Comparison of ENCODE assay signal across 30 cellular contexts in genomic region chr16:65254144-65254543, GRCh38.
"Had no signal": no experiment of that assay in that cellular context is flagged by ENCODE, and none has a peak within 500 bp of the region (broad histone marks: within the 10 kb centered on the region; RNA-seq: fewer than 3 reads in every experiment).

No MANE protein-coding gene starts in this region.

- H3K27ac ChIP-seq: adrenal gland, body of pancreas, esophagus squamous epithelium, foreskin keratinocyte, gastrocnemius medialis, heart left ventricle, WERI-Rb-1 had no signal

- H3K36me3 ChIP-seq: adrenal gland, esophagus squamous epithelium, gastrocnemius medialis, heart left ventricle, WERI-Rb-1 had no signal

- H3K9me3 ChIP-seq: adrenal gland, body of pancreas, esophagus squamous epithelium, gastrocnemius medialis, heart left ventricle had no signal

- ATAC-seq: activated CD4-positive, CD25-positive, alpha-beta regulatory T cell treated with anti-CD3 and anti-CD28 coated beads, Interleukin-2, amount 50 U/mL, for 24 hours; activated CD8-positive, alpha-beta memory T cell treated with anti-CD3 and anti-CD28 coated beads, Interleukin-2, amount 10 ng/mL, durations not matched to agents 7 days and 5 days; activated CD8-positive, alpha-beta T cell treated with anti-CD3 and anti-CD28 coated beads, Interleukin-2, amount 10 ng/mL, durations not matched to agents 7 days and 5 days; activated naive CD8-positive, alpha-beta T cell treated with anti-CD3 and anti-CD28 coated beads, Interleukin-2, amount 50 U/mL, for 24 hours; body of pancreas; effector memory CD8-positive, alpha-beta T cell; foreskin keratinocyte; gastrocnemius medialis; T-helper 17 cell had no signal

- H3K27me3 ChIP-seq: adrenal gland, body of pancreas, esophagus squamous epithelium, foreskin keratinocyte, gastrocnemius medialis, heart left ventricle had no signal

- DNase-seq: activated B cell treated with CpG ODN at 0.5 μM for 24 hours; activated CD4-positive, alpha-beta memory T cell treated with anti-CD3 and anti-CD28 coated beads for 36 hours; activated CD4-positive, alpha-beta T cell treated with anti-CD3 and anti-CD28 coated beads, Interleukin-2, amount 10 ng/mL, durations not matched to agents 24 days and 14 days; activated CD8-positive, alpha-beta memory T cell treated with anti-CD3 and anti-CD28 coated beads, Interleukin-2, amount 10 ng/mL, durations not matched to agents 7 days and 5 days; activated CD8-positive, alpha-beta memory T cell treated with anti-CD3 and anti-CD28 coated beads, Interleukin-2, amount 50 U/mL, for 4 hours; activated CD8-positive, alpha-beta T cell treated with anti-CD3 and anti-CD28 coated beads, Interleukin-2, amount 10 ng/mL, durations not matched to agents 7 days and 5 days; activated effector memory CD4-positive, alpha-beta T cell treated with anti-CD3 and anti-CD28 coated beads, Interleukin-2, amount 50 U/mL, for 16 hours; activated naive CD4-positive, alpha-beta T cell treated with anti-CD3 and anti-CD28 coated beads for 36 hours; activated naive CD8-positive, alpha-beta T cell treated with anti-CD3 and anti-CD28 coated beads for 36 hours; activated naive CD8-positive, alpha-beta T cell treated with anti-CD3 and anti-CD28 coated beads, Interleukin-2, amount 50 U/mL, for 24 hours; activated T-cell treated with anti-CD3 and anti-CD28 coated beads, Interleukin-2, amount 50 U/mL, for 1 hour; activated T-cell treated with anti-CD3 and anti-CD28 coated beads, Interleukin-2, amount 50 U/mL, for 48 hours; adrenal gland; amygdala; body of pancreas; caudate nucleus; cortex of kidney; dermis blood vessel endothelial cell; effector CD4-positive, alpha-beta T cell; effector memory CD8-positive, alpha-beta T cell; erythroblast; esophagus squamous epithelium; foreskin keratinocyte; gastrocnemius medialis; glutamatergic neuron; heart left ventricle; T-helper 17 cell; T1000; WERI-Rb-1 had no signal

- H3K4me1 ChIP-seq: adrenal gland, body of pancreas, esophagus squamous epithelium, foreskin keratinocyte, gastrocnemius medialis had no signal

- H3K4me3 ChIP-seq: adrenal gland, body of pancreas, esophagus squamous epithelium, gastrocnemius medialis, heart left ventricle had no signal
